In the genomic region with DNA sequence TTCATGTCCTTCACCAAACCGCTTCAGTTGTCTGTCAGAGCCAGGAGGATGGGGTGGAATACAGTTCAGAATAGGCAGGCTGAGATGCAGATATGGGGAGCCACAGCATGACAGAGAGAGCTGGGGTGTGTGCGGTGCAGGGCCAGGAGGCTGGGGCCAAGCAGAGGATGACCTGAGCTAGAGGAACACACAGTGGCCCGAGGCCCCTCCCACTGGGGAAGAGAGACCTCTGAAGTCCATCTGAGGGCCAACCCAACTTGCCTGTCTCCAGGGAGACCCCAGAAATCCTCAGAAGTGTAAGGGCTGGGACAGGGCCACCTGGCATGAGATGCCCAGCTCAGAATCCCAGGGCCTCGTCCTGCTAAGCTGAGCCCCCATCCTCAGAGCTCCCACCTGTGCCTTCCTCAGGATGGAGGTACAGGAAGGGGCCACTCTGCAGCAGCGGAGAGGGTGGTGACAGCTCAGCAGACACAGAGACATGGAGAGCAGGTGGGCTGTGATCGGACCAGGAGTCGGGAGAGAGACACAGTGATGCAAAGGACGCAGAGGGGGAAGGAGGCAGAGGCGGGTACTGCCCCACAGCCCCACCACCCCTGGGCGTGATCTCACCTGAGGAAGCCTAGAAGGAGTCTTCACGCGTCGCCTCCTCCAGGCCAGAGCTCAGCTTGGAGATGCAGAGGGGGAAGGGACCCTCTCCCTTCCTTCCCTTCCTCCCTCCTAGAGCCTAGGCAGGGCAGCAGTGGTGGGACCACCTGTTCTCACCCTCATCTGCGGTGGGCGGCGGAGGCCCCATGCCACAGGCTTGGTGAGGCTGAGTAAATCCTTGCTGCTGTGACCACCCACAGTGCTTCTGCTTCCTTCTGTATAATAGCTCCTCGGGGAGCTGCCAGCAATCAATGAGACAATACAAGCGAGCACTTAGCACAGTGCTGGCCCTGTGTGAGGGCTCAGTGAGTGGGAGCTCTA, we compare ENCODE assay signal across 1 cellular context.
TF ChIP-seq lines count a peak whose summit lies in the region.

No MANE protein-coding gene starts in this region.

TF ChIP-seq in H1, 55 proteins besides CTCF, POLR2A, EP300 and RAD21:
- TF ChIP-seq NRF1 (IDR thresholded peaks at IDR 0.05; ENCODE audit: low read depth, low read length) (no peak), NANOG (IDR thresholded peaks at IDR 0.05; ENCODE audit: insufficient read depth, low read depth, low read length, poor library complexity, severe bottlenecking) (peak; percentile 92)
